In genomic region chr18:7557891-7558454, GRCh38 we compare ENCODE assay signal across 25 cellular contexts. TPM values are rescaled to one million over a fixed set of nuclear protein-coding genes. Genes with fewer than 3 reads are reported as not detected.
DNase-seq lines count a peak whose midpoint lies in the region; ATAC-seq, FAIRE-seq and TF ChIP-seq lines count a peak whose summit lies in the region.
"Had no signal": no experiment of that assay in that cellular context is flagged by ENCODE, and none has a peak within 500 bp of the region (broad histone marks: within the 10 kb centered on the region; RNA-seq: fewer than 3 reads in every experiment).

No MANE protein-coding gene starts in this region.

- H3K4me1 Mint-ChIP-seq in neural progenitor cell (peaks cover 17% of the 10 kb centered on the region), MCF 10A (ENCODE audit: insufficient read depth, unreplicated experiment) (no peaks in the 10 kb centered on the region)
- H3K4me1 Mint-ChIP-seq: CD4-positive, CD25-positive, alpha-beta regulatory T cell; CD8-positive, alpha-beta memory T cell had no signal

- DNase-seq in left ventricle myocardium superior (no peak), Right ventricle myocardium superior (no peak), endothelial cell of umbilical vein (ENCODE audit: low read depth, low spot score) (peak; percentile 13), neural progenitor cell (ENCODE audit: low spot score) (no peak), neuronal stem cell (ENCODE audit: low spot score) (no peak), MCF 10A (ENCODE audit: unreplicated experiment) (no peak), NCI-H1930 (lab: John Stamatoyannopoulos, UW) (no peak)
- DNase-seq: ACHN; BE2C; C1 segment of cervical spinal cord; Caco-2; CD4-positive, CD25-positive, alpha-beta regulatory T cell; CD8-positive, alpha-beta memory T cell; DMS153; DMS79; GDM1; HCEC 1CT; IMR-90 had no signal

- peaks cover 3% of the 10 kb centered on the region for H3F3A ChIP-seq in neural progenitor cell (ENCODE audit: low read depth)

- H2AK5ac ChIP-seq in neuronal stem cell (ENCODE audit: low read depth, low read length), result no peak overlapping the region

- H2BK15ac ChIP-seq in neuronal stem cell (ENCODE audit: low read length), result no peak overlapping the region

- H3K4me3 ChIP-seq in endothelial cell of umbilical vein (replicated peaks in 1 of 3; ENCODE audit: insufficient read depth in 1 of 3, low read depth in 1 of 3, low read length in 3 of 3) (no peak overlapping the region), neural progenitor cell (no peak overlapping the region), subcutaneous abdominal adipose tissue (ENCODE audit: low read depth in 1 of 5, low read length in 5 of 5) (no peak overlapping the region), neuronal stem cell (ENCODE audit: low read length in 2 of 2) (no peak overlapping the region)
- H3K4me3 ChIP-seq: GM23338 had no signal

- H3K9me3 ChIP-seq in endothelial cell of umbilical vein (replicated peaks; ENCODE audit: control insufficient read depth, insufficient read depth, low read length), result no peaks in the 10 kb centered on the region
- no peaks in the 10 kb centered on the region for H3K9me3 ChIP-seq in neural progenitor cell (ENCODE audit: low read depth)
- H3K9me3 ChIP-seq in subcutaneous abdominal adipose tissue (ENCODE audit: control insufficient read depth in 5 of 5, low read length in 5 of 5), result no peaks in the 10 kb centered on the region
- no peaks in the 10 kb centered on the region for H3K9me3 ChIP-seq in neuronal stem cell (replicated peaks in 1 of 2; ENCODE audit: control insufficient read depth in 2 of 2, insufficient read depth in 1 of 2, low read depth in 1 of 2, low read length in 2 of 2)
- H3K9me3 ChIP-seq: BE2C, Caco-2 had no signal

- H3K27me3 Mint-ChIP-seq in neural progenitor cell (ENCODE audit: insufficient read depth, low read depth) (peaks cover 6% of the 10 kb centered on the region), MCF 10A (ENCODE audit: insufficient read depth, unreplicated experiment) (no peaks in the 10 kb centered on the region)
- H3K27me3 Mint-ChIP-seq: CD8-positive, alpha-beta memory T cell had no signal

- peaks cover 5% of the 10 kb centered on the region for H3K9me3 Mint-ChIP-seq in neural progenitor cell
- no peaks in the 10 kb centered on the region for H3K9me3 Mint-ChIP-seq in MCF 10A (ENCODE audit: unreplicated experiment)

- no peaks in the 10 kb centered on the region for H3K36me3 Mint-ChIP-seq in neural progenitor cell
- H3K36me3 Mint-ChIP-seq in MCF 10A (ENCODE audit: insufficient read depth, unreplicated experiment), result no peaks in the 10 kb centered on the region
- H3K36me3 Mint-ChIP-seq: CD4-positive, CD25-positive, alpha-beta regulatory T cell; CD8-positive, alpha-beta memory T cell had no signal

- H2BK120ac ChIP-seq in neuronal stem cell (ENCODE audit: low read depth, low read length), result no peak overlapping the region

- H3K4me1 ChIP-seq in endothelial cell of umbilical vein (ENCODE audit: control insufficient read depth, extremely low read depth, insufficient read depth, low read length) (peaks cover 22% of the 10 kb centered on the region), neural progenitor cell (peaks cover 25% of the 10 kb centered on the region), subcutaneous abdominal adipose tissue (ENCODE audit: control insufficient read depth in 5 of 5, insufficient read depth in 5 of 5, low read length in 5 of 5) (peaks cover 0 to 31% (median 0%) of the 10 kb centered on the region in 5 donors), neuronal stem cell (ENCODE audit: control insufficient read depth in 2 of 2, insufficient read depth in 1 of 2, low read depth in 1 of 2, low read length in 2 of 2) (peaks cover 5 to 8% of the 10 kb centered on the region in 2 donors)
- H3K4me1 ChIP-seq: BE2C had no signal

- POLR2A ChIA-PET in endothelial cell of umbilical vein (lab: Charles Lee), result no interaction called here
- POLR2A ChIA-PET in MCF 10A (lab: Yijun Ruan, JAX), result interaction anchor here (0.7 to 0.8 kb wide), 3 partner anchors 18 to 67 kb away, joined by 3 to 4 read pairs (median 3); no protein-coding TSS in a partner anchor

- no TSS peak for BruUV-seq in endothelial cell of umbilical vein (replicated peaks; lab: Mats Ljungman, UMichigan)
- BruUV-seq in MCF 10A (replicated peaks; lab: Mats Ljungman, UMichigan), result no TSS peak

- no peak overlapping the region for H4K91ac ChIP-seq in neuronal stem cell (ENCODE audit: low read depth, low read length, poor library complexity)

- CTCF ChIA-PET in endothelial cell of umbilical vein (lab: Charles Lee) (interaction anchor here (1.3 to 1.5 kb wide), 2 partner anchors 9 to 286 kb away, joined by 8 to 12 read pairs; partner anchors contain the start of gene PTPRM), MCF 10A (lab: Yijun Ruan, JAX) (interaction anchor here (0.6 to 4.9 kb wide), 4 partner anchors 14 to 777 kb away, joined by 3 to 30 read pairs (median 6); no protein-coding TSS in a partner anchor)

- no peaks in the 10 kb centered on the region for H4K20me1 ChIP-seq in endothelial cell of umbilical vein (replicated peaks; ENCODE audit: control insufficient read depth, extremely low read depth, insufficient read depth, low read length)
- H4K20me1 ChIP-seq in neural progenitor cell (ENCODE audit: low read depth), result no peaks in the 10 kb centered on the region

- no peaks in the 10 kb centered on the region for H3K79me1 ChIP-seq in neuronal stem cell (ENCODE audit: low read depth, low read length)

- peak overlapping the region; percentile 53 for H3K27ac ChIP-seq in endothelial cell of umbilical vein (ENCODE audit: insufficient read depth, low read depth, low read length)
- H3K27ac ChIP-seq in neural progenitor cell, result peak overlapping the region; percentile 53
- H3K27ac ChIP-seq in subcutaneous abdominal adipose tissue (ENCODE audit: low read depth, low read length), result peak overlapping the region; percentile 42
- H3K27ac ChIP-seq in neuronal stem cell (replicated peaks; ENCODE audit: low read length), result no peak overlapping the region

- H3K27me3 ChIP-seq in endothelial cell of umbilical vein (ENCODE audit: control insufficient read depth in 2 of 2, insufficient read depth in 2 of 2, low read length in 2 of 2) (no peaks in the 10 kb centered on the region), neural progenitor cell (no peaks in the 10 kb centered on the region), subcutaneous abdominal adipose tissue (ENCODE audit: control insufficient read depth in 5 of 5, insufficient read depth in 4 of 5, low read length in 5 of 5) (no peaks in the 10 kb centered on the region), neuronal stem cell (ENCODE audit: control insufficient read depth in 3 of 3, insufficient read depth in 3 of 3, low read depth in 1 of 3, low read length in 3 of 3) (peaks cover 0 to 14% (median 0%) of the 10 kb centered on the region in 3 experiments)
- H3K27me3 ChIP-seq: BE2C had no signal

- ATAC-seq in left ventricle myocardium superior (peak; percentile 48), Right ventricle myocardium superior (ENCODE audit: poor library complexity) (no peak)
- ATAC-seq: GM23338 had no signal

- H3K27ac Mint-ChIP-seq in neural progenitor cell (no peak overlapping the region), MCF 10A (ENCODE audit: low read depth, unreplicated experiment) (no peak overlapping the region)
- H3K27ac Mint-ChIP-seq: CD4-positive, CD25-positive, alpha-beta regulatory T cell; CD8-positive, alpha-beta memory T cell; GM23338 had no signal

- no peak overlapping the region for H3K14ac ChIP-seq in neuronal stem cell (ENCODE audit: low read length)

- H2BK5ac ChIP-seq in neuronal stem cell (ENCODE audit: low read length), result no peak overlapping the region

- TF ChIP-seq CTCF in endothelial cell of umbilical vein (IDR thresholded peaks at IDR 0.05; ENCODE audit: extremely low read depth in 1 of 2, insufficient read depth in 1 of 2, low read depth in 1 of 2, low read length in 2 of 2) (no peak), neural progenitor cell (IDR thresholded peaks at IDR 0.05) (no peak), MCF 10A (IDR thresholded peaks at IDR 0.05; ENCODE audit: unreplicated experiment) (no peak)

- no peak overlapping the region for H3K18ac ChIP-seq in neuronal stem cell (ENCODE audit: low read length)

- H3K79me2 ChIP-seq in endothelial cell of umbilical vein (ENCODE audit: control insufficient read depth, insufficient read depth, low read length), result no peaks in the 10 kb centered on the region
- H3K79me2 ChIP-seq in neural progenitor cell (ENCODE audit: low read depth), result no peaks in the 10 kb centered on the region

- H3K23ac ChIP-seq in neuronal stem cell (ENCODE audit: low read depth, low read length, poor library complexity), result no peak overlapping the region

- no peak overlapping the region for H3K4me3 Mint-ChIP-seq in neural progenitor cell
- H3K4me3 Mint-ChIP-seq in MCF 10A (ENCODE audit: unreplicated experiment), result no peak overlapping the region
- H3K4me3 Mint-ChIP-seq: CD4-positive, CD25-positive, alpha-beta regulatory T cell; CD8-positive, alpha-beta memory T cell; GM23338 had no signal

- no peak for TF ChIP-seq POLR2A in endothelial cell of umbilical vein (IDR thresholded peaks at IDR 0.05; ENCODE audit: low read depth, low read length)

- WGBS in neuronal stem cell (ENCODE audit: extremely low coverage in 2 of 2, insufficient read length in 2 of 2, insufficient replicate concordance in 1 of 2), 2 donors, result no CpG with 5 or more reads among the region's 3 CpGs

- H4K8ac ChIP-seq in neuronal stem cell (ENCODE audit: low read depth, low read length), result no peak overlapping the region

- H3K36me3 ChIP-seq in endothelial cell of umbilical vein (ENCODE audit: control insufficient read depth in 2 of 2, extremely low read depth in 1 of 2, insufficient read depth in 2 of 2, low read length in 2 of 2), result no peaks in the 10 kb centered on the region
- H3K36me3 ChIP-seq in neural progenitor cell, result no peaks in the 10 kb centered on the region
- no peaks in the 10 kb centered on the region for H3K36me3 ChIP-seq in subcutaneous abdominal adipose tissue (ENCODE audit: control insufficient read depth in 5 of 5, insufficient read depth in 5 of 5, low read length in 5 of 5)
- H3K36me3 ChIP-seq in neuronal stem cell (replicated peaks in 1 of 2; ENCODE audit: control insufficient read depth in 2 of 2, insufficient read depth in 2 of 2, low read length in 2 of 2), result no peaks in the 10 kb centered on the region
- H3K36me3 ChIP-seq: BE2C had no signal

- H2BK12ac ChIP-seq in neuronal stem cell (ENCODE audit: low read length), result no peak overlapping the region

- H3K4ac ChIP-seq in neuronal stem cell (ENCODE audit: low read length), result no peak overlapping the region

- no peak for FAIRE-seq in endothelial cell of umbilical vein (lab: Jason Lieb, UNC)
- FAIRE-seq: A204.1, GM12892, GM18507, H54, HTR-8/SVneo had no signal

- H3K9ac ChIP-seq in endothelial cell of umbilical vein (replicated peaks; ENCODE audit: extremely low read depth, insufficient read depth, low read length), result no peak overlapping the region
- H3K9ac ChIP-seq in neural progenitor cell, result no peak overlapping the region
- no peak overlapping the region for H3K9ac ChIP-seq in subcutaneous abdominal adipose tissue (ENCODE audit: low read length in 5 of 5)
- no peak overlapping the region for H3K9ac ChIP-seq in neuronal stem cell (ENCODE audit: low read depth, low read length, poor library complexity)

- H2AFZ ChIP-seq in endothelial cell of umbilical vein (ENCODE audit: low read depth, low read length), result no peak overlapping the region
- no peak overlapping the region for H2AFZ ChIP-seq in neural progenitor cell (replicated peaks)
- no peak overlapping the region for H2AFZ ChIP-seq in neuronal stem cell (ENCODE audit: low read length)
- H2AFZ ChIP-seq: GM23338 had no signal

- no peaks in the 10 kb centered on the region for H3K9me1 ChIP-seq in endothelial cell of umbilical vein (replicated peaks; ENCODE audit: control insufficient read depth, extremely low read depth, insufficient read depth, low read length)

- dilution Hi-C loops in endothelial cell of umbilical vein (cut with MboI; ENCODE audit: extremely low pct_ligation_motif_present, low sequenced_read_pairs), result no loop called here

- intact Hi-C loops in left ventricle myocardium superior (cut with micrococcal nuclease) (loop anchor here (10.0 kb wide), 1 partner anchor 83 kb away; no protein-coding TSS in a partner anchor), Right ventricle myocardium superior (cut with DNase I) (no loop called here), endothelial cell of umbilical vein (cut with micrococcal nuclease) (loop anchor here (2.0 kb wide), 1 partner anchor 187 kb away; no protein-coding TSS in a partner anchor), MCF 10A (cut with micrococcal nuclease) (no loop called here)

- H3K4me2 ChIP-seq in endothelial cell of umbilical vein (ENCODE audit: insufficient read depth, low read length) (peak overlapping the region; percentile 12), neural progenitor cell (no peak overlapping the region), neuronal stem cell (ENCODE audit: insufficient read depth, low read length, poor library complexity, severe bottlenecking) (no peak overlapping the region)
- H3K4me2 ChIP-seq: GM23338 had no signal

RNA-seq across cellular contexts. Expression of gene PTPRM, which starts 9.1 kb away (rescaled TPM):
- total RNA-seq in left ventricle myocardium superior (100 TPM), Right ventricle myocardium superior (101 TPM), endothelial cell of umbilical vein (34.7 and 43.7 TPM in 2 replicates), neural progenitor cell (ENCODE audit: low replicate concordance) (13.9 and 18.6 TPM in 2 replicates), MCF 10A (2022) (82.8 and 107 TPM in 2 replicates)
- polyA plus RNA-seq in endothelial cell of umbilical vein, result 37.4 and 42.2 TPM in 2 replicates
- polyA plus RNA-seq in endothelial cell of umbilical vein (2011; cell fraction: cytosol; rRNA removed), result 26.9 and 33.0 TPM in 2 replicates
- polyA plus RNA-seq in endothelial cell of umbilical vein (2011; cell fraction: nucleus; rRNA removed), result 155 and 181 TPM in 2 replicates
- 11.4 and 18.5 TPM in 2 replicates for polyA plus RNA-seq in endothelial cell of umbilical vein (2012)
- polyA minus RNA-seq in endothelial cell of umbilical vein, result 63.9 and 101 TPM in 2 replicates
- 19.9 TPM for polyA minus RNA-seq in endothelial cell of umbilical vein (2011; cell fraction: cytosol; rRNA and poly(A)+ RNA removed)
- polyA minus RNA-seq in endothelial cell of umbilical vein (2011; cell fraction: nucleus; rRNA and poly(A)+ RNA removed), result 137 and 188 TPM in 2 replicates
- 12.6 TPM for polyA plus RNA-seq in neuronal stem cell (2013, experiment 1 of 2)
- polyA plus RNA-seq in neuronal stem cell (2013, experiment 2 of 2), result 10.1 TPM

Comparison
In these comparisons a context has a peak if more than half of its experiments do, and no peak if none do; other contexts are left out.
1. intact Hi-C loops: an anchor here in left ventricle myocardium superior (10.0 kb wide) and endothelial cell of umbilical vein (2.0 kb wide); none called in Right ventricle myocardium superior and MCF 10A.